17 cellular contexts compared by ENCODE assay signal in genomic region chr12:30438526-30439120, GRCh38.
"Had no signal": no experiment of that assay in that cellular context is flagged by ENCODE, and none has a peak within 500 bp of the region (broad histone marks: within the 10 kb centered on the region; RNA-seq: fewer than 3 reads in every experiment).

No MANE protein-coding gene starts in this region.

- H3K36me3 ChIP-seq: gastrocnemius medialis, heart left ventricle, ovary had no signal

- FAIRE-seq: bronchial epithelial cell had no signal

- H3K9me3 ChIP-seq: gastrocnemius medialis, heart left ventricle, ovary had no signal

- H3K4me1 ChIP-seq: gastrocnemius medialis had no signal

- H3K27ac ChIP-seq: gastrocnemius medialis, heart left ventricle, ovary had no signal

- H3K4me3 ChIP-seq: dorsolateral prefrontal cortex, gastrocnemius medialis, heart left ventricle, lung, ovary had no signal

- H3K27me3 ChIP-seq: dorsolateral prefrontal cortex, gastrocnemius medialis, heart left ventricle, ovary had no signal

- DNase-seq: activated CD4-positive, alpha-beta T cell treated with anti-CD3 and anti-CD28 coated beads for 1 hour; activated CD4-positive, alpha-beta T cell treated with anti-CD3 and anti-CD28 coated beads, Interleukin-2, amount 50 U/mL, for 4 hours; activated naive CD4-positive, alpha-beta T cell treated with Interleukin-2 at 50 U/mL for 16 hours; activated T-cell treated with anti-CD3 and anti-CD28 coated beads for 4 hours; aorta; dorsolateral prefrontal cortex; endodermal cell; gastrocnemius medialis; heart left ventricle; left cardiac atrium; midbrain; ovary; stimulated activated CD4-positive, alpha-beta T cell treated with anti-CD3 and anti-CD28 coated beads, Interleukin-12 subunit alpha, Interleukin-12 subunit beta, amount 100 ng/mL, for 4 hours; stimulated activated CD4-positive, alpha-beta T cell treated with anti-CD3 and anti-CD28 coated beads, Interleukin-2, amount 100 ng/mL, for 24 hours; T-helper 9 cell had no signal
